ENCODE assay signal across 20 cellular contexts in genomic region chr9:18184034-18184800, GRCh38.
DNase-seq lines count a peak whose midpoint lies in the region; ATAC-seq and TF ChIP-seq lines count a peak whose summit lies in the region.
"Had no signal": no experiment of that assay in that cellular context is flagged by ENCODE, and none has a peak within 500 bp of the region (broad histone marks: within the 10 kb centered on the region; RNA-seq: fewer than 3 reads in every experiment).

No MANE protein-coding gene starts in this region.

- no peaks in the 10 kb centered on the region for H3K27me3 ChIP-seq in stomach
- H3K27me3 ChIP-seq in naive thymus-derived CD4-positive, alpha-beta T cell (ENCODE audit: control insufficient read depth in 2 of 2, insufficient read depth in 2 of 2, low read length in 2 of 2), result no peaks in the 10 kb centered on the region
- H3K27me3 ChIP-seq: ascending aorta had no signal

- H3K27ac ChIP-seq in stomach, result peak overlapping the region in 3 of 5 donors; percentile 10 to 45 (median 14)
- H3K27ac ChIP-seq in naive thymus-derived CD4-positive, alpha-beta T cell (ENCODE audit: low read depth, low read length), result no peak overlapping the region
- H3K27ac ChIP-seq: ascending aorta, lower lobe of right lung had no signal

- H3K4me3 Mint-ChIP-seq in chondrocyte (ENCODE audit: unreplicated experiment), result no peak overlapping the region
- no peak overlapping the region for H3K4me3 Mint-ChIP-seq in naive thymus-derived CD4-positive, alpha-beta T cell
- H3K4me3 Mint-ChIP-seq: activated naive CD4-positive, alpha-beta T cell treated with anti-CD3 and anti-CD28 coated beads, Interleukin-2, amount 50 U/mL, for 24 hours; B cell; endodermal cell; stimulated activated naive CD8-positive, alpha-beta T cell treated with anti-CD3 and anti-CD28 coated beads, Interleukin-15, amount 100 ng/mL, for 72 hours had no signal

- WGBS in stomach, 5 donors, result 43 to 52% (median 45%) methylated on average over 7 of the region's 7 CpGs

- no peaks in the 10 kb centered on the region for H3K9me3 ChIP-seq in stomach
- H3K9me3 ChIP-seq in naive thymus-derived CD4-positive, alpha-beta T cell (ENCODE audit: control insufficient read depth in 2 of 3, low read length in 3 of 3), result no peaks in the 10 kb centered on the region
- H3K9me3 ChIP-seq: ascending aorta, lower lobe of right lung had no signal

- H3K27me3 Mint-ChIP-seq in chondrocyte (ENCODE audit: low read depth), result no peaks in the 10 kb centered on the region
- H3K27me3 Mint-ChIP-seq in naive thymus-derived CD4-positive, alpha-beta T cell, result peaks cover 0 to 9% (median 0%) of the 10 kb centered on the region in 5 donors
- H3K27me3 Mint-ChIP-seq: activated naive CD4-positive, alpha-beta T cell treated with anti-CD3 and anti-CD28 coated beads, Interleukin-2, amount 50 U/mL, for 24 hours; B cell; stimulated activated naive CD8-positive, alpha-beta T cell treated with anti-CD3 and anti-CD28 coated beads, Interleukin-15, amount 100 ng/mL, for 72 hours had no signal

- TF ChIP-seq CTCF in chondrocyte (IDR thresholded peaks at IDR 0.05) (no peak), stomach (IDR thresholded peaks at IDR 0.05) (no peak)

- ATAC-seq in naive thymus-derived CD4-positive, alpha-beta T cell, result no peak
- ATAC-seq: lower lobe of right lung; stimulated activated naive CD8-positive, alpha-beta T cell treated with anti-CD3 and anti-CD28 coated beads, Interleukin-15, amount 100 ng/mL, for 72 hours had no signal

- TF ChIP-seq EP300 in stomach (IDR thresholded peaks at IDR 0.05), result no peak

- intact Hi-C loops in stomach (cut with DNase I; ENCODE audit: low total_unique reads), result no loop called here
- intact Hi-C loops in naive thymus-derived CD4-positive, alpha-beta T cell (cut with micrococcal nuclease), result no loop called here

- TF ChIP-seq POLR2A in stomach (IDR thresholded peaks at IDR 0.05), result no peak

- peaks cover 3% of the 10 kb centered on the region for H3K9me3 Mint-ChIP-seq in chondrocyte (ENCODE audit: low read depth)
- peaks cover 0 to 4% (median 0%) of the 10 kb centered on the region in 11 donors for H3K9me3 Mint-ChIP-seq in naive thymus-derived CD4-positive, alpha-beta T cell
- H3K9me3 Mint-ChIP-seq: activated naive CD4-positive, alpha-beta T cell treated with anti-CD3 and anti-CD28 coated beads, Interleukin-2, amount 50 U/mL, for 24 hours; stimulated activated naive CD8-positive, alpha-beta T cell treated with anti-CD3 and anti-CD28 coated beads, Interleukin-15, amount 100 ng/mL, for 72 hours had no signal

- peaks cover 0 to 13% (median 2%) of the 10 kb centered on the region in 4 donors for H3K4me1 ChIP-seq in stomach
- no peaks in the 10 kb centered on the region for H3K4me1 ChIP-seq in naive thymus-derived CD4-positive, alpha-beta T cell (ENCODE audit: control insufficient read depth in 2 of 2, insufficient read depth in 2 of 2, low read length in 2 of 2)
- H3K4me1 ChIP-seq: lower lobe of right lung had no signal

- DNase-seq in NCI-H446 (lab: John Stamatoyannopoulos, UW), result peak; percentile 22 to 59
- no peak for DNase-seq in chondrocyte (ENCODE audit: low spot score)
- peak; percentile 71 for DNase-seq in kidney tubule cell (ENCODE audit: low spot score)
- DNase-seq in stomach, result peak; percentile 27
- DNase-seq in activated CD4-positive, alpha-beta T cell treated with anti-CD3 and anti-CD28 coated beads, Interleukin-2, amount 50 U/mL, for 48 hours, result no peak
- no peak for DNase-seq in activated T-cell treated with anti-CD3 and anti-CD28 coated beads, Interleukin-2, amount 50 U/mL, for 48 hours
- no peak for DNase-seq in activated gamma-delta T cell (lab: John Stamatoyannopoulos, UW)
- no peak for DNase-seq in naive thymus-derived CD4-positive, alpha-beta T cell
- DNase-seq: activated CD4-positive, alpha-beta T cell treated with anti-CD3 and anti-CD28 coated beads for 4 hours; DMS79; endodermal cell; head of caudate nucleus; KBM-7; lower lobe of right lung; MV-4-11; NCI-H1694; stimulated activated naive CD8-positive, alpha-beta T cell treated with anti-CD3 and anti-CD28 coated beads, Interleukin-15, amount 100 ng/mL, for 72 hours had no signal

- no peaks in the 10 kb centered on the region for H3K36me3 ChIP-seq in stomach
- H3K36me3 ChIP-seq in naive thymus-derived CD4-positive, alpha-beta T cell (ENCODE audit: control insufficient read depth in 2 of 3, insufficient read depth in 3 of 3, low read length in 3 of 3), result no peaks in the 10 kb centered on the region
- H3K36me3 ChIP-seq: ascending aorta, lower lobe of right lung had no signal

- H3K36me3 Mint-ChIP-seq in chondrocyte (ENCODE audit: low read depth), result peaks cover 2% of the 10 kb centered on the region
- H3K36me3 Mint-ChIP-seq in naive thymus-derived CD4-positive, alpha-beta T cell, result no peaks in the 10 kb centered on the region
- H3K36me3 Mint-ChIP-seq: activated naive CD4-positive, alpha-beta T cell treated with anti-CD3 and anti-CD28 coated beads, Interleukin-2, amount 50 U/mL, for 24 hours had no signal

- POLR2A ChIA-PET in naive thymus-derived CD4-positive, alpha-beta T cell (lab: Charles Lee), result no interaction called here

- peak overlapping the region; percentile 63 for H3K27ac Mint-ChIP-seq in chondrocyte (ENCODE audit: unreplicated experiment)
- no peak overlapping the region for H3K27ac Mint-ChIP-seq in naive thymus-derived CD4-positive, alpha-beta T cell
- H3K27ac Mint-ChIP-seq: activated naive CD4-positive, alpha-beta T cell treated with anti-CD3 and anti-CD28 coated beads, Interleukin-2, amount 50 U/mL, for 24 hours; B cell; endodermal cell; stimulated activated naive CD8-positive, alpha-beta T cell treated with anti-CD3 and anti-CD28 coated beads, Interleukin-15, amount 100 ng/mL, for 72 hours had no signal

- CTCF ChIA-PET in naive thymus-derived CD4-positive, alpha-beta T cell (lab: Charles Lee), result no interaction called here

- H3K4me1 Mint-ChIP-seq in chondrocyte (ENCODE audit: low read depth), result peaks cover 33% of the 10 kb centered on the region
- H3K4me1 Mint-ChIP-seq in naive thymus-derived CD4-positive, alpha-beta T cell, result no peaks in the 10 kb centered on the region
- H3K4me1 Mint-ChIP-seq: activated naive CD4-positive, alpha-beta T cell treated with anti-CD3 and anti-CD28 coated beads, Interleukin-2, amount 50 U/mL, for 24 hours; B cell; endodermal cell; stimulated activated naive CD8-positive, alpha-beta T cell treated with anti-CD3 and anti-CD28 coated beads, Interleukin-15, amount 100 ng/mL, for 72 hours had no signal

- no peak overlapping the region for H3K4me3 ChIP-seq in stomach
- no peak overlapping the region for H3K4me3 ChIP-seq in naive thymus-derived CD4-positive, alpha-beta T cell (ENCODE audit: low read length)
- H3K4me3 ChIP-seq: ascending aorta, lower lobe of right lung had no signal

Comparison
In these comparisons a context has a peak if more than half of its experiments do, and no peak if none do; other contexts are left out.
1. DNase-seq: peak in NCI-H446 (2 of 2), kidney tubule cell (single experiment) and stomach (single experiment); none in chondrocyte (single experiment), activated CD4-positive, alpha-beta T cell treated with anti-CD3 and anti-CD28 coated beads, Interleukin-2, amount 50 U/mL, for 48 hours (0 of 2), activated T-cell treated with anti-CD3 and anti-CD28 coated beads, Interleukin-2, amount 50 U/mL, for 48 hours (0 of 2), activated gamma-delta T cell (single experiment) and naive thymus-derived CD4-positive, alpha-beta T cell (0 of 9).